ENCODE assay signal across 9 cellular contexts in the genomic region with DNA sequence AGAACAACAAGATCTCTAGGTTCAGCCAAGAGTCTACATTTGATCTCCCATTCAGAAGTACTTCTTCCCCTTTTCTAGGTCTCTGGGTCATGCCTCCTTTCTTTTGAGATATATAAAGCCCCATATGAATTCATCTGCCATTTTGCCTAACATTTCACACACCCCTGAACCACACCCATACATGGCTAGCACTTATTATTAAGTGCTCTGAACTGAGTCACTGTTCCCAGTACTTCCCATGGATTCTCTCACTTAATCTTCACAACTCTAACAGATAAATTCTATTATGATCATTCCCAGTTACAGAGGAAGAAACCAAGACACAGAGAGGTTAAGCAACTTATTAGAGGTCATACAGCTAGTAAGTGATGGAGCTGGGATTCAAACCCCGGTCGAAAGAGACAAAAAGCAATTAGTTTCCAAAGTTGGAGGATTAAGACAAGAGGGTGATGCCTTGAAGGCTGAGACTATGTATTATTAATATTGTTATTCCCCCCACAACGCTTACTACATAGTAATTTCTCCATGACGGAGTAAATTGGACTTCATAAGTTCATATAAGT. TPM values are rescaled to one million over a fixed set of nuclear protein-coding genes. Genes with fewer than 3 reads are reported as not detected.
A peak's percentile ranks its signal among the peaks of the same experiment; 100 is the strongest.
DNase-seq lines count a peak whose midpoint lies in the region; ATAC-seq and TF ChIP-seq lines count a peak whose summit lies in the region.
"Had no signal": no experiment of that assay in that cellular context is flagged by ENCODE, and none has a peak within 500 bp of the region (broad histone marks: within the 10 kb centered on the region; RNA-seq: fewer than 3 reads in every experiment).

No MANE protein-coding gene starts in this region.

- TF ChIP-seq POLR2A in esophagus squamous epithelium (IDR thresholded peaks at IDR 0.05): no peak

- peak; percentile 59 for DNase-seq in EH (ENCODE audit: low read depth)
- DNase-seq in Panc1 (ENCODE audit: low read depth, low spot score): no peak
- DNase-seq in esophagus squamous epithelium (lab: John Stamatoyannopoulos, UW): no peak
- no peak for DNase-seq in NCI-H1092 (lab: John Stamatoyannopoulos, UW)
- no peak for DNase-seq in NCI-H446 treated with DMSO at 0.1 percent for 48 hours (lab: John Stamatoyannopoulos, UW)
- no peak for DNase-seq in NK-92 treated with Interleukin-12 subunit alpha and Interleukin-12 subunit beta, amount 100 ng/mL, for 24 hours (lab: John Stamatoyannopoulos, UW)
- no peak for DNase-seq in OCI-M1 (lab: John Stamatoyannopoulos, UW)
- DNase-seq: activated CD4-positive, alpha-beta T cell treated with anti-CD3 and anti-CD28 coated beads for 36 hours had no signal

- peak overlapping the region; percentile 100 for H3K27ac ChIP-seq in Panc1 (ENCODE audit: low read length)
- H3K27ac ChIP-seq in esophagus squamous epithelium: peak overlapping the region; percentile 88 to 94 (median 92)

- H3K9me3 ChIP-seq in Panc1 (ENCODE audit: control insufficient read depth, insufficient read depth, low read depth, low read length) (no peaks in the 10 kb centered on the region), esophagus squamous epithelium (no peaks in the 10 kb centered on the region), skeletal muscle satellite cell (replicated peaks; ENCODE audit: low read length) (no peaks in the 10 kb centered on the region)

- H3K4me3 ChIP-seq in Panc1 (ENCODE audit: low read depth in 2 of 2, low read length in 2 of 2) (no peak overlapping the region), esophagus squamous epithelium (no peak overlapping the region), skeletal muscle satellite cell (ENCODE audit: low read length) (peak overlapping the region; percentile 21)

- POLR2A ChIA-PET in Panc1 (lab: Charles Lee): interaction anchor here (0.6 to 1.7 kb wide), 3 partner anchors 14 to 34 kb away, joined by 3 to 7 read pairs (median 4); no protein-coding TSS in a partner anchor

- ATAC-seq in Panc1: no peak
- ATAC-seq: activated CD4-positive, alpha-beta T cell treated with anti-CD3 and anti-CD28 coated beads for 36 hours had no signal

- H3K9ac ChIP-seq in skeletal muscle satellite cell (ENCODE audit: low read depth, low read length): peak overlapping the region; percentile 90

- H3K4me2 ChIP-seq in skeletal muscle satellite cell (ENCODE audit: low read length): peak overlapping the region; percentile 48

- intact Hi-C loops in Panc1 (cut with micrococcal nuclease; ENCODE audit: unreplicated experiment) (no loop called here), esophagus squamous epithelium (cut with DNase I) (no loop called here)

- 59 to 78% methylated on average over 4 of the region's 4 CpGs for WGBS in esophagus squamous epithelium, 2 donors

- H3K4me1 ChIP-seq in Panc1 (ENCODE audit: control insufficient read depth, insufficient read depth, low read length) (peaks cover 88% of the 10 kb centered on the region), esophagus squamous epithelium (peaks cover 65 to 91% (median 83%) of the 10 kb centered on the region in 3 donors), skeletal muscle satellite cell (ENCODE audit: control insufficient read depth, insufficient read depth, low read length) (peaks cover 88% of the 10 kb centered on the region)

- CTCF ChIA-PET in Panc1 (lab: Charles Lee): interaction anchor here (0.6 to 0.7 kb wide), 2 partner anchors 17 to 88 kb away, joined by 3 to 4 read pairs; a partner anchor contains a TSS

- H3K36me3 ChIP-seq in Panc1 (ENCODE audit: control insufficient read depth, insufficient read depth, low read length) (no peaks in the 10 kb centered on the region; the same call in 1 of the 2 replicates), esophagus squamous epithelium (peaks cover 0 to 13% (median 0%) of the 10 kb centered on the region in 3 donors), skeletal muscle satellite cell (ENCODE audit: insufficient read depth, low read length) (peaks cover 31% of the 10 kb centered on the region)

- BruUV-seq in Panc1 (replicated peaks; lab: Mats Ljungman, UMichigan): TSS peak; percentile 26

- H3K27me3 ChIP-seq in Panc1 (ENCODE audit: control insufficient read depth, insufficient read depth, low read length): no peaks in the 10 kb centered on the region
- H3K27me3 ChIP-seq in esophagus squamous epithelium: no peaks in the 10 kb centered on the region
- no peaks in the 10 kb centered on the region for H3K27me3 ChIP-seq in skeletal muscle satellite cell (ENCODE audit: control insufficient read depth, insufficient read depth, low read length)

- in situ Hi-C loops in Panc1 (cut with HindIII; ENCODE audit: low pct_unique_long_range_greater_than_20kb, low sequenced_read_pairs): no loop called here

- TF ChIP-seq CTCF in Panc1 (IDR thresholded peaks at IDR 0.05) (no peak), esophagus squamous epithelium (IDR thresholded peaks at IDR 0.05) (no peak)

RNA-seq across cellular contexts. Expression of a gene that starts 17.2 kb away (rescaled TPM):
- 376 TPM for total RNA-seq in Panc1 (2021; ENCODE audit: unreplicated experiment)
- polyA plus RNA-seq in Panc1 (2012; ENCODE audit: insufficient read length): 187 TPM
- 100 to 1,000 TPM in 2 of 4 donors, 10 to 100 TPM in 2; 61.1 to 123 (median 99.6) TPM for total RNA-seq in esophagus squamous epithelium
- total RNA-seq in skeletal muscle satellite cell (2012; rRNA removed): 168 and 212 TPM in 2 replicates

RNA-seq across cellular contexts. Expression of a gene that starts 31.5 kb away (rescaled TPM):
- total RNA-seq in Panc1 (2021; ENCODE audit: unreplicated experiment) (96.4 TPM), esophagus squamous epithelium (10 to 100 TPM in 2 of 4 donors, 1 to 10 TPM in 2; 6.7 to 23.7 (median 14.4) TPM)
- polyA plus RNA-seq in Panc1 (2012; ENCODE audit: insufficient read length): 29.0 TPM
- 21.5 and 29.3 TPM in 2 replicates for total RNA-seq in skeletal muscle satellite cell (2012; rRNA removed)
